In the genomic region with DNA sequence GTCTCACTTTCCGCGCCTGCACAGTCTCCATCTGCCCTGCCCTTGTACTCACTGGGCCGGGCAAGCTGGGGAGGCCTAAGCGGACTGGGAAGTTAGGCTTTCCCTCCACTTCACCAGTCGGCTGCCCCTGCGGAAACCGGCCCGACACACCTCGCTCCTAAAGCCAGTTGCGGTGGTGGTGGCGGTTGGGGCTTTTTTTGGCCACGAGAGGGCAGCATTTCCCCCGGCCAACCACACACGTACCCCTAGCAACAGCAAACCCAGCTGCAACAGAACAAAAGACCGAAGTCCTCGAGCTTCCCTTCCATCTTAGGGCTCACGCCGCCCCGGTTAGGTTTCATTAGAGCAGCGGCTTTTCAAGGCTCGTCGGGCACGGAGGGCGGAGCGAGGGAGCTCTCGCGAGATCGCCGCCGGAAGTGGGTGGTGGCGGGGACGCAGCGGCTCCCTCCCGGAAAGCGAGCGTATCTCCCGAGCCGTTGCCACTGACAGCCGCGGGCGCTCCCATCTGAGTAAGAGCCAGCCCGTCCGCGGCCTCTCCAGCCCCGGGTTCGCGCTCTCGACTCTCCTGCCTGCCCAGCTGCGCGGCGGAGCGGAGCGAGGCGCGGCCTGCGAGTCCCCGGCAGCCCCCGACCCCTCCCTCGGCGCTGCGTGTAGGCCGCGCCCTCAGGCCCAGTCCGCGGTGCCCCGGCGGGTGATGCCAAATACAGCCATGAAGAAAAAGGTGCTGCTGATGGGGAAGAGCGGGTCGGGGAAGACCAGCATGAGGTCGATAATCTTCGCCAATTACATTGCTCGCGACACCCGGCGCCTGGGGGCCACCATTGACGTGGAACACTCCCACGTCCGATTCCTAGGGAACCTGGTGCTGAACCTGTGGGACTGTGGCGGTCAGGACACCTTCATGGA, we compare ENCODE assay signal across 8 cellular contexts. TPM values are rescaled to one million over a fixed set of nuclear protein-coding genes. Genes with fewer than 3 reads are reported as not detected.
DNase-seq lines count a peak whose midpoint lies in the region; ATAC-seq lines count a peak whose summit lies in the region.

A gene with protein sequence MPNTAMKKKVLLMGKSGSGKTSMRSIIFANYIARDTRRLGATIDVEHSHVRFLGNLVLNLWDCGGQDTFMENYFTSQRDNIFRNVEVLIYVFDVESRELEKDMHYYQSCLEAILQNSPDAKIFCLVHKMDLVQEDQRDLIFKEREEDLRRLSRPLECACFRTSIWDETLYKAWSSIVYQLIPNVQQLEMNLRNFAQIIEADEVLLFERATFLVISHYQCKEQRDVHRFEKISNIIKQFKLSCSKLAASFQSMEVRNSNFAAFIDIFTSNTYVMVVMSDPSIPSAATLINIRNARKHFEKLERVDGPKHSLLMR (plus strand): TSS at position 462 of the 906 bp plus-strand sequence. CDS start 233 bp downstream, at position 695.

- in situ Hi-C loops in GM23248 (cut with MboI), result loop anchor here (25.0 kb wide), 1 partner anchor 1512 kb away; no protein-coding TSS in a partner anchor

- H3K4me3 Mint-ChIP-seq in naive thymus-derived CD4-positive, alpha-beta T cell, result peak within 1 kb of the TSS; percentile 92 to 99 (median 95)
- peak within 1 kb of the TSS; percentile 90 to 92 for H3K4me3 Mint-ChIP-seq in stimulated activated naive B cell treated with anti-CD40 and anti-IgM and Interleukin-4, amounts not matched to agents 10 μg/mL and 1 μg/mL and 100 μg/mL, for 72 hours

- intact Hi-C loops in naive thymus-derived CD4-positive, alpha-beta T cell (cut with micrococcal nuclease), result loop anchor here (1.0 to 5.0 kb wide), 11 partner anchors 53 to 1573 kb away; partner anchors contain the start of genes DENND4C (in 2 of the 2), HAUS6 (in 2 of the 2), MLLT3 (in 2 of the 2) and PLIN2 (in 2 of the 2)

- H3K36me3 ChIP-seq in GM23248 (ENCODE audit: low read depth), result no peaks in the 10 kb centered on the region
- H3K36me3 ChIP-seq in naive thymus-derived CD4-positive, alpha-beta T cell (ENCODE audit: control insufficient read depth in 2 of 3, insufficient read depth in 3 of 3, low read length in 3 of 3), result no peaks in the 10 kb centered on the region

- peaks cover 30% of the 10 kb centered on the region for H3K4me1 ChIP-seq in GM23248 (ENCODE audit: insufficient read depth)
- H3K4me1 ChIP-seq in naive thymus-derived CD4-positive, alpha-beta T cell (ENCODE audit: control insufficient read depth in 2 of 2, insufficient read depth in 2 of 2, low read length in 2 of 2), result peaks cover 20% of the 10 kb centered on the region in 2 donors

- H3K9ac ChIP-seq in GM23248, result peak within 1 kb of the TSS; percentile 96

- DNase-seq in EH (ENCODE audit: low read depth), result peak; percentile 97
- DNase-seq in GM23248, result peak; percentile 98
- DNase-seq in Kasumi-1 (lab: John Stamatoyannopoulos, UW), result peak; percentile 85 to 87
- DNase-seq in RKO (ENCODE audit: low spot score), result peak; percentile 96
- peak; percentile 90 for DNase-seq in activated T-helper 1 cell treated with Interleukin-2 at 50 U/mL for 16 hours (ENCODE audit: low read depth)
- peak; percentile 96 for DNase-seq in fibroblast of gingiva (ENCODE audit: low read depth)
- DNase-seq in naive thymus-derived CD4-positive, alpha-beta T cell, result peak; percentile 90 to 96 (median 95)
- DNase-seq in stimulated activated naive B cell treated with anti-CD40 and anti-IgM and Interleukin-4, amounts not matched to agents 10 μg/mL and 1 μg/mL and 100 μg/mL, for 72 hours, result peak; percentile 95

- peak within 1 kb of the TSS; percentile 94 for H3K27ac ChIP-seq in GM23248
- H3K27ac ChIP-seq in naive thymus-derived CD4-positive, alpha-beta T cell (ENCODE audit: low read depth, low read length), result peak within 1 kb of the TSS; percentile 85

- peak within 1 kb of the TSS; percentile 97 to 100 (median 98) for H3K27ac Mint-ChIP-seq in naive thymus-derived CD4-positive, alpha-beta T cell
- peak within 1 kb of the TSS; percentile 98 for H3K27ac Mint-ChIP-seq in stimulated activated naive B cell treated with anti-CD40 and anti-IgM and Interleukin-4, amounts not matched to agents 10 μg/mL and 1 μg/mL and 100 μg/mL, for 72 hours

- CTCF ChIA-PET in naive thymus-derived CD4-positive, alpha-beta T cell (lab: Charles Lee), result interaction anchor here (0.7 to 2.5 kb wide), 3 partner anchors 77 to 411 kb away, joined by 3 to 19 read pairs (median 4); no protein-coding TSS in a partner anchor

- H3K4me2 ChIP-seq in GM23248 (ENCODE audit: unreplicated experiment), result peak within 1 kb of the TSS; percentile 98

- peaks cover 0 to 30% (median 1%) of the 10 kb centered on the region in 11 donors for H3K9me3 Mint-ChIP-seq in naive thymus-derived CD4-positive, alpha-beta T cell
- no peaks in the 10 kb centered on the region for H3K9me3 Mint-ChIP-seq in stimulated activated naive B cell treated with anti-CD40 and anti-IgM and Interleukin-4, amounts not matched to agents 10 μg/mL and 1 μg/mL and 100 μg/mL, for 72 hours

- no peaks in the 10 kb centered on the region for H3K9me3 ChIP-seq in GM23248 (ENCODE audit: low read depth)
- peaks cover 0 to 4% (median 0%) of the 10 kb centered on the region in 3 experiments for H3K9me3 ChIP-seq in naive thymus-derived CD4-positive, alpha-beta T cell (ENCODE audit: control insufficient read depth in 2 of 3, low read length in 3 of 3)

- peaks cover 0 to 2% (median 0%) of the 10 kb centered on the region in 5 donors for H3K27me3 Mint-ChIP-seq in naive thymus-derived CD4-positive, alpha-beta T cell
- H3K27me3 Mint-ChIP-seq in stimulated activated naive B cell treated with anti-CD40 and anti-IgM and Interleukin-4, amounts not matched to agents 10 μg/mL and 1 μg/mL and 100 μg/mL, for 72 hours, result no peaks in the 10 kb centered on the region

- H4K20me1 ChIP-seq in GM23248 (ENCODE audit: insufficient read depth), result 0 out of 2 replicates have a peak, but pooled peaks cover 11% of the 10 kb centered on the region

- peak within 1 kb of the TSS; percentile 95 for H2AFZ ChIP-seq in GM23248

- WGBS in GM23248 (ENCODE audit: low coverage in 1 of 2, low lambda C conversion rate in 2 of 2, missing lambda C conversion rate in 2 of 2), 2 experiments, result 1% methylated on average over 56 to 79 of the region's 79 CpGs

- H3K27me3 ChIP-seq in GM23248 (replicated peaks; ENCODE audit: insufficient read depth), result no peaks in the 10 kb centered on the region
- no peaks in the 10 kb centered on the region for H3K27me3 ChIP-seq in naive thymus-derived CD4-positive, alpha-beta T cell (ENCODE audit: control insufficient read depth in 2 of 2, insufficient read depth in 2 of 2, low read length in 2 of 2)

- H3K4me3 ChIP-seq in GM23248, result peak within 1 kb of the TSS; percentile 89
- H3K4me3 ChIP-seq in naive thymus-derived CD4-positive, alpha-beta T cell (ENCODE audit: low read length), result peak within 1 kb of the TSS; percentile 88

- H3K4me1 Mint-ChIP-seq in naive thymus-derived CD4-positive, alpha-beta T cell, result peaks cover 6 to 50% (median 42%) of the 10 kb centered on the region in 7 donors
- H3K4me1 Mint-ChIP-seq in stimulated activated naive B cell treated with anti-CD40 and anti-IgM and Interleukin-4, amounts not matched to agents 10 μg/mL and 1 μg/mL and 100 μg/mL, for 72 hours, result peaks cover 9 to 29% of the 10 kb centered on the region in 2 donors

- H3K36me3 Mint-ChIP-seq in naive thymus-derived CD4-positive, alpha-beta T cell, result peaks cover 0 to 12% (median 8%) of the 10 kb centered on the region in 5 donors
- H3K36me3 Mint-ChIP-seq in stimulated activated naive B cell treated with anti-CD40 and anti-IgM and Interleukin-4, amounts not matched to agents 10 μg/mL and 1 μg/mL and 100 μg/mL, for 72 hours, result peaks cover 25 to 28% of the 10 kb centered on the region in 2 donors

- ATAC-seq in naive thymus-derived CD4-positive, alpha-beta T cell, result peak; percentile 95
- ATAC-seq in stimulated activated naive B cell treated with anti-CD40 and anti-IgM and Interleukin-4, amounts not matched to agents 10 μg/mL and 1 μg/mL and 100 μg/mL, for 72 hours (replicated peaks), result peak; percentile 90 to 92

- peaks cover 42% of the 10 kb centered on the region for H3K79me2 ChIP-seq in GM23248 (ENCODE audit: insufficient read depth)

- no peaks in the 10 kb centered on the region for H3K9me2 ChIP-seq in GM23248 (ENCODE audit: insufficient read depth)

- POLR2A ChIA-PET in naive thymus-derived CD4-positive, alpha-beta T cell (lab: Charles Lee), result interaction anchor here (0.5 to 2.4 kb wide), 16 partner anchors 36 to 1588 kb away, joined by 3 to 15 read pairs (median 4); partner anchors contain the start of genes DENND4C and RPS6

- peaks cover 54% of the 10 kb centered on the region for H3F3A ChIP-seq in GM23248 (ENCODE audit: insufficient read depth)

RNA-seq across cellular contexts. Expression of the gene that starts here (rescaled TPM):
- total RNA-seq in GM23248 (2014; rRNA removed; shearing (Covaris generic)), result 53.1 and 53.3 TPM in 2 replicates
- polyA plus RNA-seq in GM23248 (2016; fragmentation: Nextera tagmentation; extraction: Ambion mirVana), result 217 TPM in 2 replicates
- 10 to 100 TPM; 25.9 to 53.6 (median 51.9) TPM for total RNA-seq in naive thymus-derived CD4-positive, alpha-beta T cell
- polyA plus RNA-seq in naive thymus-derived CD4-positive, alpha-beta T cell, result 100 to 1,000 TPM in 1 of 2 donors, 10 to 100 TPM in 1; 80.2 to 111 TPM

Comparison
In these comparisons a context has a peak if more than half of its experiments do, and no peak if none do; other contexts are left out.
1. Peak in every context shown above with its lines: DNase-seq, ATAC-seq, H3K4me3 ChIP-seq and H3K27ac ChIP-seq.